1 cellular context compared by ENCODE assay signal in the genomic region with DNA sequence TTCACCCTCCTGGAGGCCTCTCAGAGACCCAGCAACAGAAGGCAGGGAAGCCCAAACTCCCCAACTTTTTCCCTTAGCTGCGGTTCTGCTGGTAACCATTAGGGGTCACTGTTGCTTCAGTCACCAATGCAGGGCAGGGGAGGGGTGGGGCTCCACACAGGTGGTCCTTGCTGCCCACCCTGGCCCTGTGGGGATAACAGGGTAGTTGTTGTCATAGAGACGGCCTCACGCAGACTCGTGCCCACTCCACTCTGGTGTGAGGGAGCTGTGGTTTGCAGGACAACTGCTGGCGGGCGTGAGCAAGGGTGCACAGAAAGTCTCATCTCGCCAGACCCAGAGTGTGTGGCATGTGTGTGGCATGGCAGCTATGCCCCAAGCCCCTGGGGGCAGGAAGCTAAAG.
TF ChIP-seq lines count a peak whose summit lies in the region.

No MANE protein-coding gene starts in this region.

TF ChIP-seq in K562, 482 proteins besides CTCF, POLR2A, EP300 and RAD21 (continued from another document):
- no peak for TF ChIP-seq MCM3 (IDR thresholded peaks at IDR 0.05)
- no peak for TF ChIP-seq ZNF175 (CRISPR knock-in tag; IDR thresholded peaks at IDR 0.05; ENCODE audit: low read depth)
- TF ChIP-seq TARDBP (IDR thresholded peaks at IDR 0.05), result 0 out of 2 replicates have a peak, but pooled peaks have one; percentile 40
- TF ChIP-seq SMAD3 (CRISPR knock-in tag; conservative IDR thresholded peaks at IDR 0.05), result no peak
- TF ChIP-seq CSDE1 (IDR thresholded peaks at IDR 0.05), result no peak
- no peak for TF ChIP-seq ZBTB43 (CRISPR knock-in tag; IDR thresholded peaks at IDR 0.05)
- TF ChIP-seq, protein P1, sequence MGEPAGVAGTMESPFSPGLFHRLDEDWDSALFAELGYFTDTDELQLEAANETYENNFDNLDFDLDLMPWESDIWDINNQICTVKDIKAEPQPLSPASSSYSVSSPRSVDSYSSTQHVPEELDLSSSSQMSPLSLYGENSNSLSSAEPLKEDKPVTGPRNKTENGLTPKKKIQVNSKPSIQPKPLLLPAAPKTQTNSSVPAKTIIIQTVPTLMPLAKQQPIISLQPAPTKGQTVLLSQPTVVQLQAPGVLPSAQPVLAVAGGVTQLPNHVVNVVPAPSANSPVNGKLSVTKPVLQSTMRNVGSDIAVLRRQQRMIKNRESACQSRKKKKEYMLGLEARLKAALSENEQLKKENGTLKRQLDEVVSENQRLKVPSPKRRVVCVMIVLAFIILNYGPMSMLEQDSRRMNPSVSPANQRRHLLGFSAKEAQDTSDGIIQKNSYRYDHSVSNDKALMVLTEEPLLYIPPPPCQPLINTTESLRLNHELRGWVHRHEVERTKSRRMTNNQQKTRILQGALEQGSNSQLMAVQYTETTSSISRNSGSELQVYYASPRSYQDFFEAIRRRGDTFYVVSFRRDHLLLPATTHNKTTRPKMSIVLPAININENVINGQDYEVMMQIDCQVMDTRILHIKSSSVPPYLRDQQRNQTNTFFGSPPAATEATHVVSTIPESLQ (CRISPR knock-in tag; IDR thresholded peaks at IDR 0.05), result no peak
- TF ChIP-seq SLC30A9 (CRISPR knock-in tag; IDR thresholded peaks at IDR 0.05), result no peak
- no peak for TF ChIP-seq HIVEP1 (CRISPR knock-in tag; IDR thresholded peaks at IDR 0.05)
- TF ChIP-seq BHLHE40 (IDR thresholded peaks at IDR 0.05; ENCODE audit: low read length), result no peak
- no peak for TF ChIP-seq TEAD4 (IDR thresholded peaks at IDR 0.05; ENCODE audit: low read length)
- no peak for TF ChIP-seq TEAD4 (CRISPR knock-in tag; IDR thresholded peaks at IDR 0.05; ENCODE audit: borderline replicate concordance)
- TF ChIP-seq ZFP1 (CRISPR knock-in tag; IDR thresholded peaks at IDR 0.05), result no peak
- TF ChIP-seq TBP (optimal IDR thresholded peaks at IDR 0.05; ENCODE audit: low read depth, low read length), result no peak
- TF ChIP-seq, protein P2, sequence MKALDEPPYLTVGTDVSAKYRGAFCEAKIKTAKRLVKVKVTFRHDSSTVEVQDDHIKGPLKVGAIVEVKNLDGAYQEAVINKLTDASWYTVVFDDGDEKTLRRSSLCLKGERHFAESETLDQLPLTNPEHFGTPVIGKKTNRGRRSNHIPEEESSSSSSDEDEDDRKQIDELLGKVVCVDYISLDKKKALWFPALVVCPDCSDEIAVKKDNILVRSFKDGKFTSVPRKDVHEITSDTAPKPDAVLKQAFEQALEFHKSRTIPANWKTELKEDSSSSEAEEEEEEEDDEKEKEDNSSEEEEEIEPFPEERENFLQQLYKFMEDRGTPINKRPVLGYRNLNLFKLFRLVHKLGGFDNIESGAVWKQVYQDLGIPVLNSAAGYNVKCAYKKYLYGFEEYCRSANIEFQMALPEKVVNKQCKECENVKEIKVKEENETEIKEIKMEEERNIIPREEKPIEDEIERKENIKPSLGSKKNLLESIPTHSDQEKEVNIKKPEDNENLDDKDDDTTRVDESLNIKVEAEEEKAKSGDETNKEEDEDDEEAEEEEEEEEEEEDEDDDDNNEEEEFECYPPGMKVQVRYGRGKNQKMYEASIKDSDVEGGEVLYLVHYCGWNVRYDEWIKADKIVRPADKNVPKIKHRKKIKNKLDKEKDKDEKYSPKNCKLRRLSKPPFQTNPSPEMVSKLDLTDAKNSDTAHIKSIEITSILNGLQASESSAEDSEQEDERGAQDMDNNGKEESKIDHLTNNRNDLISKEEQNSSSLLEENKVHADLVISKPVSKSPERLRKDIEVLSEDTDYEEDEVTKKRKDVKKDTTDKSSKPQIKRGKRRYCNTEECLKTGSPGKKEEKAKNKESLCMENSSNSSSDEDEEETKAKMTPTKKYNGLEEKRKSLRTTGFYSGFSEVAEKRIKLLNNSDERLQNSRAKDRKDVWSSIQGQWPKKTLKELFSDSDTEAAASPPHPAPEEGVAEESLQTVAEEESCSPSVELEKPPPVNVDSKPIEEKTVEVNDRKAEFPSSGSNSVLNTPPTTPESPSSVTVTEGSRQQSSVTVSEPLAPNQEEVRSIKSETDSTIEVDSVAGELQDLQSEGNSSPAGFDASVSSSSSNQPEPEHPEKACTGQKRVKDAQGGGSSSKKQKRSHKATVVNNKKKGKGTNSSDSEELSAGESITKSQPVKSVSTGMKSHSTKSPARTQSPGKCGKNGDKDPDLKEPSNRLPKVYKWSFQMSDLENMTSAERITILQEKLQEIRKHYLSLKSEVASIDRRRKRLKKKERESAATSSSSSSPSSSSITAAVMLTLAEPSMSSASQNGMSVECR (CRISPR knock-in tag; IDR thresholded peaks at IDR 0.05), result no peak
- TF ChIP-seq, protein P3, sequence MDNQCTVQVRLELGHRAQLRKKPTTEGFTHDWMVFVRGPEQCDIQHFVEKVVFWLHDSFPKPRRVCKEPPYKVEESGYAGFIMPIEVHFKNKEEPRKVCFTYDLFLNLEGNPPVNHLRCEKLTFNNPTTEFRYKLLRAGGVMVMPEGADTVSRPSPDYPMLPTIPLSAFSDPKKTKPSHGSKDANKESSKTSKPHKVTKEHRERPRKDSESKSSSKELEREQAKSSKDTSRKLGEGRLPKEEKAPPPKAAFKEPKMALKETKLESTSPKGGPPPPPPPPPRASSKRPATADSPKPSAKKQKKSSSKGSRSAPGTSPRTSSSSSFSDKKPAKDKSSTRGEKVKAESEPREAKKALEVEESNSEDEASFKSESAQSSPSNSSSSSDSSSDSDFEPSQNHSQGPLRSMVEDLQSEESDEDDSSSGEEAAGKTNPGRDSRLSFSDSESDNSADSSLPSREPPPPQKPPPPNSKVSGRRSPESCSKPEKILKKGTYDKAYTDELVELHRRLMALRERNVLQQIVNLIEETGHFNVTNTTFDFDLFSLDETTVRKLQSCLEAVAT (IDR thresholded peaks at IDR 0.05), result no peak
- TF ChIP-seq FUS (optimal IDR thresholded peaks at IDR 0.05; ENCODE audit: low read depth, low read length), result no peak
- TF ChIP-seq SMAD4 (CRISPR knock-in tag; conservative IDR thresholded peaks at IDR 0.05), result no peak
- TF ChIP-seq, protein P4, sequence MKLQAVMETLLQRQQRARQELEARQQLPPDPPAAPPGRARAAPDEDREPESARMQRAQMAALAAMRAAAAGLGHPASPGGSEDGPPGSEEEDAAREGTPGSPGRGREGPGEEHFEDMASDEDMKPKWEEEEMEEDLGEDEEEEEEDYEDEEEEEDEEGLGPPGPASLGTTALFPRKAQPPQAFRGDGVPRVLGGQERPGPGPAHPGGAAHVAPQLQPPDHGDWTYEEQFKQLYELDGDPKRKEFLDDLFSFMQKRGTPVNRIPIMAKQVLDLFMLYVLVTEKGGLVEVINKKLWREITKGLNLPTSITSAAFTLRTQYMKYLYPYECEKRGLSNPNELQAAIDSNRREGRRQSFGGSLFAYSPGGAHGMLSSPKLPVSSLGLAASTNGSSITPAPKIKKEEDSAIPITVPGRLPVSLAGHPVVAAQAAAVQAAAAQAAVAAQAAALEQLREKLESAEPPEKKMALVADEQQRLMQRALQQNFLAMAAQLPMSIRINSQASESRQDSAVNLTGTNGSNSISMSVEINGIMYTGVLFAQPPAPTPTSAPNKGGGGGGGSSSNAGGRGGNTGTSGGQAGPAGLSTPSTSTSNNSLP (IDR thresholded peaks at IDR 0.05; ENCODE audit: borderline replicate concordance, low read depth, low read length), result no peak
- TF ChIP-seq NR4A1 (CRISPR knock-in tag; IDR thresholded peaks at IDR 0.05), result no peak
- TF ChIP-seq NR4A1 (tag; IDR thresholded peaks at IDR 0.05), result no peak
- TF ChIP-seq MAZ (CRISPR knock-in tag; conservative IDR thresholded peaks at IDR 0.05 in 1 of 2, IDR thresholded peaks at IDR 0.05 in 1 of 2), result peak; percentile 54 to 62; a peak in 3 of 4 replicates
- TF ChIP-seq ZNF184 (CRISPR knock-in tag; IDR thresholded peaks at IDR 0.05), result no peak
- peak; percentile 44; the same call in 1 of the 2 replicates for TF ChIP-seq CBFB (CRISPR knock-in tag; IDR thresholded peaks at IDR 0.05)
- TF ChIP-seq, protein P5, sequence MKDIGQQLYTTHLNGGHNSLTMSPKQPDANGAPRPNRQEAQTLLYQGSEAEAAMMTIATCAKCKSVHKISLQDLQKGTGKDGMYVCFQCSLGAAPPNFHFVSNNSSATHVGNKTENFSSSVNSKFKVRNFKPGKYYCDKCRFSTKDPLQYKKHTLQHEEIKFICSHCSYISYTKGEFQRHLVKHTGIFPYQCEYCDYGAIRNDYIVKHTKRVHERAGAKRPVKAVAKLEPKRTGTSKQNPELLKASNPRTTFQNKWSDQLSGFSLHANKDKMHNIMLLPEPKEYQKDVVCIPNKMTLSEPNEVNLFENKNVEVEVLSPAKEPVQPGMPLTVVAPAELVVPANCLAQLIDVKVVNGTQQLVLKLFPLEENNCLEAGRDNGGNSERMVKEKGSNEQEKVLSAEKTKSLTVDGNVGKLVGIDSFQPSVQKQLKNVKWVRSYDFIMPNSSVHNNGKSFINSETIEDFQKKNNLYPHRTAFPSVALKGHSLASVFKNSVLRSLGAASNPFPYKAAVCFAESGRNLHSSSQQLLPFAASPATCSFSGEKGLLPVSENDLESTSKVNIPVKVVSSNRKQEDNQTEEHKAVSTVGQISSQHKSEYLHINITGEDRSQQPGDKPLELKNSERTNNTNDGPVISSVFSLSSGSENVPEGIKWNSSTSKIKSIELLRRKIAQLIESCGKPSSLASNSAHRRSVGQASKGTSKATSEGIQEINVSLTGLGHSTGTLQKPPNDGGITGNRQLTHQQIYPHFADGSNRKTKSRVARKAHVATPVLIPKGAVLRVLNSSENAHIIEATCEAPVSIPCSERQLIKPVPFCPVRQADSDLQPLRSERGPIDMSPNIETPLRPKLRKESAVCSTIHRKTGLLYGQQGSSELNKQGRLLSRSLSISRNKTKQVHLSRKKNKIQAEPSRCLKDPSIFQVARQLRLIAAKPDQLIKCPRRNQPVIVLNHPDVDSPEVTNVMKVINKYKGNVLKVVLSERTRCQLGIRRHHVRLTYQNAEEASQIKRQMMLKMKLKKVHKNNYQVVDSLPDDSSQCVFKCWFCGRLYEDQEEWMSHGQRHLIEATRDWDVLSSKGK (CRISPR knock-in tag; IDR thresholded peaks at IDR 0.05), result no peak
- no peak for TF ChIP-seq DDX20 (tag; IDR thresholded peaks at IDR 0.05; ENCODE audit: low read depth)
- TF ChIP-seq KLF13 (tag; IDR thresholded peaks at IDR 0.05; ENCODE audit: borderline replicate concordance, low read depth), result peak; percentile 36; the same call in 1 of the 2 replicates
- peak; percentile 48; the same call in 1 of the 2 replicates for TF ChIP-seq STAG1 (CRISPR knock-in tag; IDR thresholded peaks at IDR 0.05; ENCODE audit: borderline replicate concordance)
- no peak for TF ChIP-seq SAFB (IDR thresholded peaks at IDR 0.05; ENCODE audit: borderline replicate concordance, low read depth, low read length)
- no peak for TF ChIP-seq NFATC3 (IDR thresholded peaks at IDR 0.05)
- TF ChIP-seq KDM5B (IDR thresholded peaks at IDR 0.05; ENCODE audit: insufficient replicate concordance, low read depth, low read length), result no peak
- no peak for TF ChIP-seq CEBPG (CRISPR knock-in tag; IDR thresholded peaks at IDR 0.05)
- TF ChIP-seq CEBPG (tag; conservative IDR thresholded peaks at IDR 0.05 in 1 of 2, IDR thresholded peaks at IDR 0.05 in 1 of 2), result no peak
- TF ChIP-seq SP1 (CRISPR knock-in tag; IDR thresholded peaks at IDR 0.05), result 0 out of 2 replicates have a peak, but pooled peaks have one; percentile 17
- TF ChIP-seq ZNF764 (CRISPR knock-in tag; IDR thresholded peaks at IDR 0.05; ENCODE audit: low read depth), result peak; percentile 81
- no peak for TF ChIP-seq RAD51 (IDR thresholded peaks at IDR 0.05; ENCODE audit: borderline replicate concordance, low read depth)
- TF ChIP-seq HCFC1 (IDR thresholded peaks at IDR 0.05; ENCODE audit: low read depth, low read length), result no peak
- no peak for TF ChIP-seq ZBTB8A (IDR thresholded peaks at IDR 0.05; ENCODE audit: partially characterized antibody)
- TF ChIP-seq ZBTB7A (IDR thresholded peaks at IDR 0.05; ENCODE audit: borderline replicate concordance, control insufficient read depth, low read depth, low read length), result peak; percentile 76; the same call in 1 of the 2 replicates
- TF ChIP-seq, protein P6, sequence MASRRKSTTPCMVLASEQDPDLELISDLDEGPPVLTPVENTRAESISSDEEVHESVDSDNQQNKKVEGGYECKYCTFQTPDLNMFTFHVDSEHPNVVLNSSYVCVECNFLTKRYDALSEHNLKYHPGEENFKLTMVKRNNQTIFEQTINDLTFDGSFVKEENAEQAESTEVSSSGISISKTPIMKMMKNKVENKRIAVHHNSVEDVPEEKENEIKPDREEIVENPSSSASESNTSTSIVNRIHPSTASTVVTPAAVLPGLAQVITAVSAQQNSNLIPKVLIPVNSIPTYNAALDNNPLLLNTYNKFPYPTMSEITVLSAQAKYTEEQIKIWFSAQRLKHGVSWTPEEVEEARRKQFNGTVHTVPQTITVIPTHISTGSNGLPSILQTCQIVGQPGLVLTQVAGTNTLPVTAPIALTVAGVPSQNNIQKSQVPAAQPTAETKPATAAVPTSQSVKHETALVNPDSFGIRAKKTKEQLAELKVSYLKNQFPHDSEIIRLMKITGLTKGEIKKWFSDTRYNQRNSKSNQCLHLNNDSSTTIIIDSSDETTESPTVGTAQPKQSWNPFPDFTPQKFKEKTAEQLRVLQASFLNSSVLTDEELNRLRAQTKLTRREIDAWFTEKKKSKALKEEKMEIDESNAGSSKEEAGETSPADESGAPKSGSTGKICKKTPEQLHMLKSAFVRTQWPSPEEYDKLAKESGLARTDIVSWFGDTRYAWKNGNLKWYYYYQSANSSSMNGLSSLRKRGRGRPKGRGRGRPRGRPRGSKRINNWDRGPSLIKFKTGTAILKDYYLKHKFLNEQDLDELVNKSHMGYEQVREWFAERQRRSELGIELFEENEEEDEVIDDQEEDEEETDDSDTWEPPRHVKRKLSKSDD (conservative IDR thresholded peaks at IDR 0.05; ENCODE audit: low read length), result no peak
- TF ChIP-seq ESRRA (IDR thresholded peaks at IDR 0.05; ENCODE audit: borderline replicate concordance, low read depth), result peak; percentile 43; the same call in 1 of the 2 replicates
- no peak for TF ChIP-seq HOXB6 (CRISPR knock-in tag; IDR thresholded peaks at IDR 0.05; ENCODE audit: borderline replicate concordance)
- TF ChIP-seq PRPF4 (IDR thresholded peaks at IDR 0.05; ENCODE audit: insufficient read depth, low read depth, low read length, poor library complexity, severe bottlenecking), result no peak
- no peak for TF ChIP-seq SREBF1 (IDR thresholded peaks at IDR 0.05; ENCODE audit: borderline replicate concordance, low read depth, low read length)
- TF ChIP-seq, protein P7, sequence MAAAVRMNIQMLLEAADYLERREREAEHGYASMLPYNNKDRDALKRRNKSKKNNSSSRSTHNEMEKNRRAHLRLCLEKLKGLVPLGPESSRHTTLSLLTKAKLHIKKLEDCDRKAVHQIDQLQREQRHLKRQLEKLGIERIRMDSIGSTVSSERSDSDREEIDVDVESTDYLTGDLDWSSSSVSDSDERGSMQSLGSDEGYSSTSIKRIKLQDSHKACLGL (CRISPR knock-in tag; IDR thresholded peaks at IDR 0.05; ENCODE audit: borderline replicate concordance, poor library complexity, severe bottlenecking), result no peak
